20 cellular contexts compared by ENCODE assay signal in the genomic region with DNA sequence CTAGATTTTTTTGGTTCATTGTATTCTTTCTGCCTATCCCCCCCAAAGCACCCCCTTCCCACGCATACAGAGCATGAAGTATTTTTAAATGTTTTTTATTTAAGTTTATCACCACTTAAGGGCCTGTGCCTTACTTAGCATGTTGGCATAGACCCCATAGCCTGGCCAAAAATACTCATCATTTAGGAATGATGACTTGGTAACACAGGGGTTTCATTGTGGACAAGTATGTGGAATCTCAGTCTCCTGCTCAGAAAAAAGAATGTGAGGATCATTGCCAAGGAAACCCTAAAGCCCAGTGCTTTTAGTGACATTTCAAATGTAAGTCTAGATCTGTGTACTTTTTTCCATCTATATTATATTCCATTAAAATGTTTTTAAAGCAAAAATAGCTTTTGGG.
DNase-seq lines count a peak whose midpoint lies in the region; ATAC-seq lines count a peak whose summit lies in the region.
"Had no signal": no experiment of that assay in that cellular context is flagged by ENCODE, and none has a peak within 500 bp of the region (broad histone marks: within the 10 kb centered on the region; RNA-seq: fewer than 3 reads in every experiment).

No MANE protein-coding gene starts in this region.

- ATAC-seq in GM19023 (IDR thresholded peaks at IDR 0.05; ENCODE audit: unreplicated experiment) = no peak
- ATAC-seq: activated CD8-positive, alpha-beta memory T cell treated with anti-CD3 and anti-CD28 coated beads, Interleukin-2, amount 10 ng/mL, durations not matched to agents 7 days and 5 days; lower lobe of right lung; sciatic nerve; stimulated activated effector memory CD8-positive, alpha-beta T cell treated with anti-CD3 and anti-CD28 coated beads, Interleukin-12 subunit alpha, Interleukin-12 subunit beta, amount 100 ng/mL, for 72 hours had no signal

- in situ Hi-C loops in ACHN (cut with HindIII; ENCODE audit: low pct_ligation_motif_present, low pct_unique_long_range_greater_than_20kb, low sequenced_read_pairs) = no loop called here

- H3K18ac ChIP-seq in neuronal stem cell (ENCODE audit: low read length) = no peak overlapping the region

- no CpG with 5 or more reads among the region's 1 CpG for WGBS in neuronal stem cell (ENCODE audit: extremely low coverage in 2 of 2, insufficient read length in 2 of 2, insufficient replicate concordance in 1 of 2), 2 donors

- no peaks in the 10 kb centered on the region for H3K36me3 ChIP-seq in neuronal stem cell (replicated peaks in 1 of 2; ENCODE audit: control insufficient read depth in 2 of 2, insufficient read depth in 2 of 2, low read length in 2 of 2)
- H3K36me3 ChIP-seq: lower lobe of right lung, WERI-Rb-1 had no signal

- peak; percentile 40 for DNase-seq in ACHN
- DNase-seq in HCEC 1CT = peak; percentile 82
- peak; percentile 63 for DNase-seq in amniotic epithelial cell (ENCODE audit: low read depth)
- DNase-seq in foreskin melanocyte = peak; percentile 91
- DNase-seq in activated T-cell treated with anti-CD3 and anti-CD28 coated beads, Interleukin-2, amount 50 U/mL, for 48 hours = no peak
- DNase-seq in putamen (ENCODE audit: low spot score) = no peak
- no peak for DNase-seq in neuronal stem cell (ENCODE audit: low spot score)
- DNase-seq: activated CD8-positive, alpha-beta memory T cell treated with anti-CD3 and anti-CD28 coated beads, Interleukin-2, amount 10 ng/mL, durations not matched to agents 7 days and 5 days; activated naive CD4-positive, alpha-beta T cell treated with anti-CD3 and anti-CD28 coated beads for 36 hours; H7; lower lobe of right lung; NCI-H1105 treated with DMSO at 0.1 percent for 48 hours; NCI-H2227 treated with DMSO at 0.1 percent for 48 hours; OCI-M1; WERI-Rb-1 had no signal

- no peak overlapping the region for H3K4me3 ChIP-seq in neuronal stem cell (ENCODE audit: low read length in 2 of 2)
- H3K4me3 ChIP-seq: A549, lower lobe of right lung had no signal

- H3K79me1 ChIP-seq in neuronal stem cell (ENCODE audit: low read depth, low read length) = no peaks in the 10 kb centered on the region

- no peak overlapping the region for H2AK5ac ChIP-seq in neuronal stem cell (ENCODE audit: low read depth, low read length)

- H4K91ac ChIP-seq in neuronal stem cell (ENCODE audit: low read depth, low read length, poor library complexity) = no peak overlapping the region

- no peak overlapping the region for H2BK12ac ChIP-seq in neuronal stem cell (ENCODE audit: low read length)

- no peak overlapping the region for H2BK120ac ChIP-seq in neuronal stem cell (ENCODE audit: low read depth, low read length)

- no peak overlapping the region for H3K9ac ChIP-seq in neuronal stem cell (ENCODE audit: low read depth, low read length, poor library complexity)

- H2BK5ac ChIP-seq in neuronal stem cell (ENCODE audit: low read length) = no peak overlapping the region

- no peak overlapping the region for H2AFZ ChIP-seq in neuronal stem cell (ENCODE audit: low read length)

- no peak overlapping the region for H4K8ac ChIP-seq in neuronal stem cell (ENCODE audit: low read depth, low read length)

- no peak overlapping the region for H3K23ac ChIP-seq in neuronal stem cell (ENCODE audit: low read depth, low read length, poor library complexity)

- H3K27ac ChIP-seq in neuronal stem cell (replicated peaks; ENCODE audit: low read length) = no peak overlapping the region
- H3K27ac ChIP-seq: A549, epithelial cell of prostate, lower lobe of right lung, WERI-Rb-1 had no signal

- no peak overlapping the region for H3K14ac ChIP-seq in neuronal stem cell (ENCODE audit: low read length)

- H3K9me3 ChIP-seq in neuronal stem cell (replicated peaks in 1 of 2; ENCODE audit: control insufficient read depth in 2 of 2, insufficient read depth in 1 of 2, low read depth in 1 of 2, low read length in 2 of 2) = no peaks in the 10 kb centered on the region
- H3K9me3 ChIP-seq: A549, lower lobe of right lung had no signal

- no peak overlapping the region for H3K4me2 ChIP-seq in neuronal stem cell (ENCODE audit: insufficient read depth, low read length, poor library complexity, severe bottlenecking)
- H3K4me2 ChIP-seq: A549 had no signal

- no peaks in the 10 kb centered on the region for H3K4me1 ChIP-seq in neuronal stem cell (ENCODE audit: control insufficient read depth in 2 of 2, insufficient read depth in 1 of 2, low read depth in 1 of 2, low read length in 2 of 2)
- H3K4me1 ChIP-seq: lower lobe of right lung had no signal

- no peak overlapping the region for H3K4ac ChIP-seq in neuronal stem cell (ENCODE audit: low read length)

- H3K27me3 ChIP-seq in neuronal stem cell (ENCODE audit: control insufficient read depth in 3 of 3, insufficient read depth in 3 of 3, low read depth in 1 of 3, low read length in 3 of 3) = no peaks in the 10 kb centered on the region

- H2BK15ac ChIP-seq in neuronal stem cell (ENCODE audit: low read length) = no peak overlapping the region

Comparison
In these comparisons a context has a peak if more than half of its experiments do, and no peak if none do; other contexts are left out.
1. DNase-seq: peak in ACHN (single experiment), HCEC 1CT (single experiment), amniotic epithelial cell (single experiment) and foreskin melanocyte (single experiment); none in activated T-cell treated with anti-CD3 and anti-CD28 coated beads, Interleukin-2, amount 50 U/mL, for 48 hours (0 of 2), putamen (single experiment) and neuronal stem cell (single experiment).